Comparison of ENCODE assay signal across 21 cellular contexts in genomic region chr3:53628546-53629395, GRCh38.
A peak's percentile ranks its signal among the peaks of the same experiment; 100 is the strongest.
DNase-seq lines count a peak whose midpoint lies in the region; ATAC-seq and TF ChIP-seq lines count a peak whose summit lies in the region.
"Had no signal": no experiment of that assay in that cellular context is flagged by ENCODE, and none has a peak within 500 bp of the region (broad histone marks: within the 10 kb centered on the region; RNA-seq: fewer than 3 reads in every experiment).

No MANE protein-coding gene starts in this region.

- H3K36me3 Mint-ChIP-seq in neural progenitor cell = no peaks in the 10 kb centered on the region
- no peaks in the 10 kb centered on the region for H3K36me3 Mint-ChIP-seq in CD4-positive, alpha-beta T cell (ENCODE audit: low read depth)

- no peak overlapping the region for H2AFZ ChIP-seq in neural progenitor cell (replicated peaks)

- H3K4me3 ChIP-seq in GM12865 (ENCODE audit: low read depth, low read length) (no peak overlapping the region), neural progenitor cell (no peak overlapping the region)
- H3K4me3 ChIP-seq: pancreas had no signal

- H3K4me1 Mint-ChIP-seq in neural progenitor cell = peaks cover 15% of the 10 kb centered on the region
- no peaks in the 10 kb centered on the region for H3K4me1 Mint-ChIP-seq in CD4-positive, alpha-beta T cell (ENCODE audit: low read depth)

- ATAC-seq in GM21737 (IDR thresholded peaks at IDR 0.05; ENCODE audit: unreplicated experiment) = no peak
- no peak for ATAC-seq in CD4-positive, alpha-beta T cell (ENCODE audit: poor library complexity)
- ATAC-seq: left ventricle myocardium superior, pancreas had no signal

- H3K36me3 ChIP-seq in neural progenitor cell = no peaks in the 10 kb centered on the region
- H3K36me3 ChIP-seq: pancreas had no signal

- intact Hi-C loops in CD4-positive, alpha-beta T cell (cut with DNase I, micrococcal nuclease) = no loop called here

- CTCF ChIA-PET in CD4-positive, alpha-beta T cell (lab: Charles Lee) = no interaction called here

- DNase-seq in DMS 273 (lab: John Stamatoyannopoulos, UW; ENCODE audit: unreplicated experiment) = peak; percentile 10
- DNase-seq in DMS 273 treated with DMSO at 0.1 percent for 48 hours (lab: John Stamatoyannopoulos, UW) = no peak
- peak; percentile 15 for DNase-seq in GM12865 (ENCODE audit: low read depth)
- DNase-seq in epithelial cell of prostate (ENCODE audit: low read depth, low spot score) = peak; percentile 22
- DNase-seq in neural progenitor cell (ENCODE audit: low spot score) = peak; percentile 18
- DNase-seq in CD4-positive, alpha-beta T cell = no peak
- no peak for DNase-seq in pons (ENCODE audit: low spot score)
- DNase-seq: activated CD4-positive, alpha-beta T cell treated with anti-CD3 and anti-CD28 coated beads, Interleukin-2, amount 50 U/mL, for 4 hours; activated gamma-delta T cell treated with Interleukin-2 at 50 U/mL for 16 hours; AML-193; Caco-2; central memory CD4-positive, alpha-beta T cell; left ventricle myocardium superior; NCI-H187 treated with DMSO at 0.1 percent for 48 hours; NCI-H82; pancreas; stimulated activated CD4-positive, alpha-beta T cell treated with anti-CD3 and anti-CD28 coated beads, Interleukin-1b, Interleukin-23, amount 100 ng/mL, for 48 hours had no signal

- TF ChIP-seq CTCF in GM12865 (IDR thresholded peaks at IDR 0.05; ENCODE audit: insufficient read depth, low read depth, low read length, missing control alignments) = no peak
- no peak for TF ChIP-seq CTCF in neural progenitor cell (IDR thresholded peaks at IDR 0.05)
- TF ChIP-seq CTCF in CD4-positive, alpha-beta T cell (IDR thresholded peaks at IDR 0.05) = no peak

- no peaks in the 10 kb centered on the region for H3K9me3 ChIP-seq in neural progenitor cell (ENCODE audit: low read depth)
- H3K9me3 ChIP-seq in CD4-positive, alpha-beta T cell (ENCODE audit: control insufficient read depth, low read length) = no peaks in the 10 kb centered on the region
- H3K9me3 ChIP-seq: Caco-2, pancreas had no signal

- peaks cover 4% of the 10 kb centered on the region for H3K27me3 Mint-ChIP-seq in neural progenitor cell (ENCODE audit: insufficient read depth, low read depth)
- peaks cover 45% of the 10 kb centered on the region for H3K27me3 Mint-ChIP-seq in CD4-positive, alpha-beta T cell

- H3K27ac ChIP-seq in epithelial cell of prostate (no peak overlapping the region), neural progenitor cell (no peak overlapping the region)
- no peak overlapping the region for H3K27ac ChIP-seq in CD4-positive, alpha-beta T cell (ENCODE audit: low read depth, low read length)
- H3K27ac ChIP-seq: 22Rv1, pancreas had no signal

- no peak overlapping the region for H3K4me3 Mint-ChIP-seq in neural progenitor cell
- no peak overlapping the region for H3K4me3 Mint-ChIP-seq in CD4-positive, alpha-beta T cell
- H3K4me3 Mint-ChIP-seq: stimulated activated naive CD8-positive, alpha-beta T cell treated with anti-CD3 and anti-CD28 coated beads, Interleukin-15, Interleukin-2, amounts not matched to agents 100 ng/mL and 50 ng/mL, for 24 hours; T-helper 1 cell treated with Interleukin-12 subunit alpha and Interleukin-12 subunit beta and Interleukin-4 antibody, amounts not matched to agents 30 μg/mL and 1 μg/mL, for 36 hours had no signal

- H3K27ac Mint-ChIP-seq in neural progenitor cell = no peak overlapping the region
- no peak overlapping the region for H3K27ac Mint-ChIP-seq in CD4-positive, alpha-beta T cell
- H3K27ac Mint-ChIP-seq: stimulated activated naive CD8-positive, alpha-beta T cell treated with anti-CD3 and anti-CD28 coated beads, Interleukin-15, Interleukin-2, amounts not matched to agents 100 ng/mL and 50 ng/mL, for 24 hours; T-helper 1 cell treated with Interleukin-12 subunit alpha and Interleukin-12 subunit beta and Interleukin-4 antibody, amounts not matched to agents 30 μg/mL and 1 μg/mL, for 36 hours had no signal

- peaks cover 4% of the 10 kb centered on the region for H3K4me1 ChIP-seq in neural progenitor cell
- H3K4me1 ChIP-seq: Caco-2 had no signal

- no peaks in the 10 kb centered on the region for H3K27me3 ChIP-seq in neural progenitor cell
- H3K27me3 ChIP-seq in CD4-positive, alpha-beta T cell (ENCODE audit: control insufficient read depth, insufficient read depth, low read length) = peaks cover 11% of the 10 kb centered on the region
- H3K27me3 ChIP-seq: pancreas had no signal

- POLR2A ChIA-PET in CD4-positive, alpha-beta T cell (lab: Charles Lee) = no interaction called here

- H3K9ac ChIP-seq in neural progenitor cell = no peak overlapping the region

- H4K20me1 ChIP-seq in neural progenitor cell (ENCODE audit: low read depth) = no peaks in the 10 kb centered on the region

- no peaks in the 10 kb centered on the region for H3K79me2 ChIP-seq in neural progenitor cell (ENCODE audit: low read depth)

- no peak overlapping the region for H3K4me2 ChIP-seq in neural progenitor cell

- no peaks in the 10 kb centered on the region for H3F3A ChIP-seq in neural progenitor cell (ENCODE audit: low read depth)

- H3K9me3 Mint-ChIP-seq in neural progenitor cell = peaks cover 3% of the 10 kb centered on the region
- no peaks in the 10 kb centered on the region for H3K9me3 Mint-ChIP-seq in CD4-positive, alpha-beta T cell
- H3K9me3 Mint-ChIP-seq: stimulated activated naive CD8-positive, alpha-beta T cell treated with anti-CD3 and anti-CD28 coated beads, Interleukin-15, Interleukin-2, amounts not matched to agents 100 ng/mL and 50 ng/mL, for 24 hours; T-helper 1 cell treated with Interleukin-12 subunit alpha and Interleukin-12 subunit beta and Interleukin-4 antibody, amounts not matched to agents 30 μg/mL and 1 μg/mL, for 36 hours had no signal

Comparison
In these comparisons a context has a peak if more than half of its experiments do, and no peak if none do; other contexts are left out.
1. DNase-seq: peak in DMS 273 (single experiment), GM12865 (single experiment), epithelial cell of prostate (single experiment) and neural progenitor cell (single experiment); none in DMS 273 treated with DMSO at 0.1 percent for 48 hours (single experiment), CD4-positive, alpha-beta T cell (0 of 10) and pons (single experiment).